18 cellular contexts compared by ENCODE assay signal in genomic region chr7:79912213-79912633, GRCh38.
DNase-seq lines count a peak whose midpoint lies in the region; ATAC-seq, FAIRE-seq and TF ChIP-seq lines count a peak whose summit lies in the region.
"Had no signal": no experiment of that assay in that cellular context is flagged by ENCODE, and none has a peak within 500 bp of the region (broad histone marks: within the 10 kb centered on the region; RNA-seq: fewer than 3 reads in every experiment).

No MANE protein-coding gene starts in this region.

- H3K4me3 Mint-ChIP-seq in activated naive CD4-positive, alpha-beta T cell treated with anti-CD3 and anti-CD28 coated beads, Interleukin-2, amount 50 U/mL, for 24 hours = peak overlapping the region; percentile 45
- H3K4me3 Mint-ChIP-seq in activated naive CD8-positive, alpha-beta T cell treated with anti-CD3 and anti-CD28 coated beads, Interleukin-2, amount 50 U/mL, for 24 hours = no peak overlapping the region
- H3K4me3 Mint-ChIP-seq in progenitor cell of endocrine pancreas (ENCODE audit: low read depth) = no peak overlapping the region
- H3K4me3 Mint-ChIP-seq: CD4-positive, alpha-beta memory T cell had no signal

- no peak for FAIRE-seq in RCC 7860 (lab: Jason Lieb, UNC)
- FAIRE-seq: D721Med, G401.6 had no signal

- H3K4me1 Mint-ChIP-seq in activated naive CD4-positive, alpha-beta T cell treated with anti-CD3 and anti-CD28 coated beads, Interleukin-2, amount 50 U/mL, for 24 hours = peaks cover 64% of the 10 kb centered on the region
- H3K4me1 Mint-ChIP-seq in activated naive CD8-positive, alpha-beta T cell treated with anti-CD3 and anti-CD28 coated beads, Interleukin-2, amount 50 U/mL, for 24 hours = peaks cover 53% of the 10 kb centered on the region
- no peaks in the 10 kb centered on the region for H3K4me1 Mint-ChIP-seq in progenitor cell of endocrine pancreas (ENCODE audit: low read depth)
- H3K4me1 Mint-ChIP-seq: CD4-positive, alpha-beta memory T cell had no signal

- H3K27ac Mint-ChIP-seq in activated naive CD4-positive, alpha-beta T cell treated with anti-CD3 and anti-CD28 coated beads, Interleukin-2, amount 50 U/mL, for 24 hours = peak overlapping the region; percentile 14
- no peak overlapping the region for H3K27ac Mint-ChIP-seq in activated naive CD8-positive, alpha-beta T cell treated with anti-CD3 and anti-CD28 coated beads, Interleukin-2, amount 50 U/mL, for 24 hours
- H3K27ac Mint-ChIP-seq in progenitor cell of endocrine pancreas = no peak overlapping the region
- H3K27ac Mint-ChIP-seq: CD4-positive, alpha-beta memory T cell had no signal

- no peaks in the 10 kb centered on the region for H3K36me3 Mint-ChIP-seq in activated naive CD4-positive, alpha-beta T cell treated with anti-CD3 and anti-CD28 coated beads, Interleukin-2, amount 50 U/mL, for 24 hours
- H3K36me3 Mint-ChIP-seq in activated naive CD8-positive, alpha-beta T cell treated with anti-CD3 and anti-CD28 coated beads, Interleukin-2, amount 50 U/mL, for 24 hours (ENCODE audit: low read depth) = no peaks in the 10 kb centered on the region
- H3K36me3 Mint-ChIP-seq in progenitor cell of endocrine pancreas (ENCODE audit: insufficient read depth) = no peaks in the 10 kb centered on the region
- H3K36me3 Mint-ChIP-seq: CD4-positive, alpha-beta memory T cell had no signal

- no peak for TF ChIP-seq CTCF in progenitor cell of endocrine pancreas (IDR thresholded peaks at IDR 0.05; ENCODE audit: unreplicated experiment)

- H3K27me3 Mint-ChIP-seq in activated naive CD4-positive, alpha-beta T cell treated with anti-CD3 and anti-CD28 coated beads, Interleukin-2, amount 50 U/mL, for 24 hours = no peaks in the 10 kb centered on the region
- no peaks in the 10 kb centered on the region for H3K27me3 Mint-ChIP-seq in activated naive CD8-positive, alpha-beta T cell treated with anti-CD3 and anti-CD28 coated beads, Interleukin-2, amount 50 U/mL, for 24 hours
- H3K27me3 Mint-ChIP-seq in progenitor cell of endocrine pancreas = no peaks in the 10 kb centered on the region
- H3K27me3 Mint-ChIP-seq: CD4-positive, alpha-beta memory T cell had no signal

- DNase-seq in activated naive CD4-positive, alpha-beta T cell treated with Interleukin-2 at 50 U/mL for 16 hours = no peak
- DNase-seq in Jurkat, Clone E6-1 (ENCODE audit: low read depth, low spot score) = peak; percentile 71
- DNase-seq in activated naive CD8-positive, alpha-beta T cell treated with anti-CD3 and anti-CD28 coated beads, Interleukin-2, amount 50 U/mL, for 24 hours = no peak
- DNase-seq in RCC 7860 (ENCODE audit: low spot score) (no peak), progenitor cell of endocrine pancreas (ENCODE audit: low spot score, unreplicated experiment) (no peak), kidney glomerular epithelial cell (lab: John Stamatoyannopoulos, UW) (no peak)
- DNase-seq: CD4-positive, alpha-beta memory T cell; DMS79 treated with DMSO at 0.1 percent for 48 hours; HCEC 1CT; NCI-H1436; NCI-H2029; NCI-H2171; NCI-H446; NCI-H748 treated with DMSO at 0.1 percent for 48 hours; SJCRH30 had no signal

- no peak overlapping the region for H3K4me3 ChIP-seq in Jurkat, Clone E6-1 (ENCODE audit: low read length)
- H3K4me3 ChIP-seq: SJCRH30 had no signal

- no peaks in the 10 kb centered on the region for H3K9me3 Mint-ChIP-seq in activated naive CD4-positive, alpha-beta T cell treated with anti-CD3 and anti-CD28 coated beads, Interleukin-2, amount 50 U/mL, for 24 hours
- H3K9me3 Mint-ChIP-seq in activated naive CD8-positive, alpha-beta T cell treated with anti-CD3 and anti-CD28 coated beads, Interleukin-2, amount 50 U/mL, for 24 hours = peaks cover 9% of the 10 kb centered on the region
- no peaks in the 10 kb centered on the region for H3K9me3 Mint-ChIP-seq in progenitor cell of endocrine pancreas (ENCODE audit: low read depth)

- peak; percentile 46 for ATAC-seq in activated naive CD8-positive, alpha-beta T cell treated with anti-CD3 and anti-CD28 coated beads, Interleukin-2, amount 50 U/mL, for 24 hours
